Comparison of ENCODE assay signal across 7 cellular contexts in the genomic region with DNA sequence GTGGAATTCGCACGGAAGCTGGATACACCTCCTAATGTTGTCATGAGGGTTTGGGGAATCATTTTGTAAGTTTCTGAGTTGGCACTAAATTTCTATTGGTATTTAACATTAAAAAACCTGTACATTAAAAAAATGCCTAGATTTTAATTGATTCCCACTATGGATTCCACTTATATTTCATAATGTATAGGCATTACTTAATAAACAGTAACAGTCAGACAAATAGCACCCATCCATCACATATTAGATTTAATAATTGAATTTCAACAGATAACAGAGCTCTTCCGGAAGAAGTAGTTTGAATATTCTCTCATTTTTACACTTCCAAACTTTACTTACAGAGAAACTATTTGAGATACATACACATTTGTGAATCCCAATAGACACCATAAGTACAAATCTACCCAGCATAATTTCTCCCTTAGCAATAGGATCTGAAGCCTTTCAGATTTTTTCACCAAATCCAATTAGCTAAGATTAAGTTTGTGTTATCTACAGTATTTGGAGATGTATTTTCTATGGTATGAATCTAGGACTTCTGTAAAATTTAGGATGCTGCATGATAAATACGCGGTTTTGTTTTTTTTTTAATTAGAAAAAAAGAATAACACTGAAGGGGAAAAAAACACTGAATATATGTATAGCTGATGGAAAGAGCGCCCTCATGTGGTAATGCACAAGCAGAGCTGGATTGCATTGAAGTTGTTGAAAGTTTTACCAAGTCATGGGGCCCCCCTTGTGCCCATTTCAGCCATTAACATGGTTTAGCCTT. TPM values are rescaled to one million over a fixed set of nuclear protein-coding genes. Genes with fewer than 3 reads are reported as not detected.
DNase-seq lines count a peak whose midpoint lies in the region; ATAC-seq and TF ChIP-seq lines count a peak whose summit lies in the region.

No MANE protein-coding gene starts in this region.

- no peaks in the 10 kb centered on the region for H3K9me3 ChIP-seq in PC-9 (ENCODE audit: insufficient read depth, low read depth)
- no peaks in the 10 kb centered on the region for H3K9me3 ChIP-seq in esophagus muscularis mucosa

- H3K27me3 ChIP-seq in PC-9 (ENCODE audit: insufficient read depth, low read depth) (no peaks in the 10 kb centered on the region), esophagus muscularis mucosa (no peaks in the 10 kb centered on the region)

- intact Hi-C loops in PC-9 (cut with micrococcal nuclease; ENCODE audit: unreplicated experiment) (loop anchor here (1.0 to 10.0 kb wide), 4 partner anchors 86 to 866 kb away; no protein-coding TSS in a partner anchor), esophagus muscularis mucosa (cut with DNase I) (no loop called here)

- no TSS peak for BruUV-seq in PC-9 (replicated peaks; lab: Mats Ljungman, UMichigan)

- no peaks in the 10 kb centered on the region for H3K4me1 ChIP-seq in PC-9 (replicated peaks; ENCODE audit: insufficient read depth)
- no peaks in the 10 kb centered on the region for H3K4me1 ChIP-seq in esophagus muscularis mucosa

- H3K4me2 ChIP-seq in PC-9 = no peak overlapping the region

- TF ChIP-seq EP300 in esophagus muscularis mucosa (IDR thresholded peaks at IDR 0.05) = no peak

- ATAC-seq in GM19397 (IDR thresholded peaks at IDR 0.05; ENCODE audit: unreplicated experiment) (peak; percentile 71), HG03439 (IDR thresholded peaks at IDR 0.05; ENCODE audit: unreplicated experiment) (peak; percentile 78)

- peak; percentile 24 for DNase-seq in EL
- peak in 1 of 2 experiments; percentile 7 for DNase-seq in PC-9
- DNase-seq in esophagus muscularis mucosa (ENCODE audit: extremely low spot score) = no peak
- DNase-seq in skeletal muscle cell (ENCODE audit: low read depth) = peak; percentile 21
- no peak for DNase-seq in amygdala (lab: John Stamatoyannopoulos, UW)

- no peaks in the 10 kb centered on the region for H3K9me2 ChIP-seq in PC-9 (ENCODE audit: insufficient read depth)

- no peak for TF ChIP-seq POLR2A in esophagus muscularis mucosa (IDR thresholded peaks at IDR 0.05; ENCODE audit: low read depth)

- POLR2A ChIA-PET in PC-9 (lab: Charles Lee; ENCODE audit: unreplicated experiment) = no interaction called here

- 64% methylated on average over 6 of the region's 6 CpGs for WGBS in esophagus muscularis mucosa

- no peaks in the 10 kb centered on the region for H3F3A ChIP-seq in PC-9 (ENCODE audit: insufficient read depth, low read depth)

- H3K4me3 ChIP-seq in PC-9 (no peak overlapping the region), esophagus muscularis mucosa (no peak overlapping the region), skeletal muscle cell (ENCODE audit: low read depth, low read length) (no peak overlapping the region)

- CTCF ChIA-PET in PC-9 (lab: Charles Lee) = interaction anchor here (0.7 to 1.3 kb wide), 3 partner anchors 87 to 376 kb away, joined by 3 to 5 read pairs (median 5); no protein-coding TSS in a partner anchor

- H3K36me3 ChIP-seq in PC-9 (ENCODE audit: low read depth) (no peaks in the 10 kb centered on the region), esophagus muscularis mucosa (no peaks in the 10 kb centered on the region)

- no peak overlapping the region for H3K27ac ChIP-seq in PC-9
- H3K27ac ChIP-seq in esophagus muscularis mucosa (replicated peaks in 1 of 4) = no peak overlapping the region

- TF ChIP-seq CTCF in PC-9 (conservative IDR thresholded peaks at IDR 0.05) (peak; percentile 69), esophagus muscularis mucosa (IDR thresholded peaks at IDR 0.05) (peak in 2 of 3 experiments; percentile 21 to 39)

- no peak overlapping the region for H2AFZ ChIP-seq in PC-9

- no peaks in the 10 kb centered on the region for H3K79me2 ChIP-seq in PC-9 (ENCODE audit: low read depth)

- H4K20me1 ChIP-seq in PC-9 (ENCODE audit: insufficient read depth) = no peaks in the 10 kb centered on the region

RNA-seq across cellular contexts. Expression of a gene that starts 12.2 kb away (rescaled TPM):
- total RNA-seq in PC-9 (2021) (0.70 TPM in 1 of 2 replicates, not detected in the other), esophagus muscularis mucosa (under 1 TPM in 1 of 4 donors, not detected in 3; 0.66 TPM)

RNA-seq across cellular contexts. Expression of a gene that starts 29.3 kb away (rescaled TPM):
- total RNA-seq in PC-9 (2021) (not detected in 2 replicates), esophagus muscularis mucosa (not detected)

RNA-seq across cellular contexts. Expression of a gene that starts 42.6 kb away (rescaled TPM):
- total RNA-seq in PC-9 (2021) = not detected in 2 replicates
- total RNA-seq in esophagus muscularis mucosa = not detected

RNA-seq across cellular contexts. Expression of a gene that starts 59.0 kb away (rescaled TPM):
- not detected in 2 replicates for total RNA-seq in PC-9 (2021)
- not detected for total RNA-seq in esophagus muscularis mucosa

Comparison
In these comparisons a context has a peak if more than half of its experiments do, and no peak if none do; other contexts are left out.
1. DNase-seq: peak in EL (single experiment) and skeletal muscle cell (single experiment); none in esophagus muscularis mucosa (single experiment) and amygdala (0 of 56).